Comparison of ENCODE assay signal across 20 cellular contexts in the genomic region with DNA sequence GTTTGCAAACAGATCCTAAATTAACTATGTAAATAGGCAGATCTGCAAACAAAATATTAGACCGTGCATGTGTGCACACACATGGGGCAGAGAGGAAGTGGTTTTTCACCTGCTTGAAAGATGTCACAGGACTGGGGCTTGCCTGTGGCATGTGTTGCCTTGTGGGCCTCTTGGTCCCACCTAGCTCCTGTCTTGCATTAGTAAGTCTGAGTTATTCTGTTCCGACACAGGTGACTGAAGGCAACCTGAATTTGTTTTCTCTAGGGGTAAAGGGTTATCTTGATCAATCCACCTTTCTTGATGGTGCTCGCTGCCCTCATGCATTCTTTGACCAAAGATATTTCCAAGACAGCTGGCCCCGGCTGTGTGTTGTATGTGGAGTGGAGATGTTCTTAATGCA.
"Had no signal": no experiment of that assay in that cellular context is flagged by ENCODE, and none has a peak within 500 bp of the region (broad histone marks: within the 10 kb centered on the region; RNA-seq: fewer than 3 reads in every experiment).

No MANE protein-coding gene starts in this region.

- H3K27ac ChIP-seq: tibial artery had no signal

- H3K4me3 Mint-ChIP-seq: activated CD4-positive, alpha-beta T cell treated with anti-CD3 and anti-CD28 coated beads, Interleukin-2, amount 10 ng/mL, durations not matched to agents 24 days and 14 days; activated CD8-positive, alpha-beta T cell treated with anti-CD3 and anti-CD28 coated beads for 36 hours; activated naive CD8-positive, alpha-beta T cell treated with anti-CD3 and anti-CD28 coated beads, Interleukin-2, amount 10 ng/mL, durations not matched to agents 7 days and 5 days; brain; effector memory CD8-positive, alpha-beta T cell had no signal

- H3K36me3 ChIP-seq: tibial artery had no signal

- H3K9me3 Mint-ChIP-seq: activated CD4-positive, alpha-beta T cell treated with anti-CD3 and anti-CD28 coated beads, Interleukin-2, amount 10 ng/mL, durations not matched to agents 24 days and 14 days; activated CD8-positive, alpha-beta T cell treated with anti-CD3 and anti-CD28 coated beads for 36 hours; activated naive CD8-positive, alpha-beta T cell treated with anti-CD3 and anti-CD28 coated beads, Interleukin-2, amount 10 ng/mL, durations not matched to agents 7 days and 5 days; activated T-helper 2 cell treated with anti-CD3 and anti-CD28 coated beads, Interferon-gamma antibody, Interleukin-2, Interleukin-4, amounts not matched to agents 10 μg/mL and 5 μg/mL and 100 μg/mL, durations not matched to agents 14 hours and 24 hours and 36 hours; brain had no signal

- FAIRE-seq: urothelium cell line had no signal

- ATAC-seq: activated CD8-positive, alpha-beta T cell treated with anti-CD3 and anti-CD28 coated beads for 36 hours; effector memory CD8-positive, alpha-beta T cell; left ventricle myocardium superior; stimulated activated naive CD8-positive, alpha-beta T cell treated with anti-CD3 and anti-CD28 coated beads, Interleukin-15, Interleukin-2, amounts not matched to agents 100 U/mL and 50 U/mL, for 24 hours had no signal

- H3K27ac Mint-ChIP-seq: activated CD4-positive, alpha-beta T cell treated with anti-CD3 and anti-CD28 coated beads, Interleukin-2, amount 10 ng/mL, durations not matched to agents 24 days and 14 days; activated CD8-positive, alpha-beta T cell treated with anti-CD3 and anti-CD28 coated beads for 36 hours; activated naive CD8-positive, alpha-beta T cell treated with anti-CD3 and anti-CD28 coated beads, Interleukin-2, amount 10 ng/mL, durations not matched to agents 7 days and 5 days; activated T-helper 2 cell treated with anti-CD3 and anti-CD28 coated beads, Interferon-gamma antibody, Interleukin-2, Interleukin-4, amounts not matched to agents 10 μg/mL and 5 μg/mL and 100 μg/mL, durations not matched to agents 14 hours and 24 hours and 36 hours; effector memory CD8-positive, alpha-beta T cell; progenitor cell of endocrine pancreas had no signal

- H3K9me3 ChIP-seq: tibial artery had no signal

- H3K4me3 ChIP-seq: tibial artery had no signal

- H3K27me3 Mint-ChIP-seq: activated CD4-positive, alpha-beta T cell treated with anti-CD3 and anti-CD28 coated beads, Interleukin-2, amount 10 ng/mL, durations not matched to agents 24 days and 14 days; activated CD8-positive, alpha-beta T cell treated with anti-CD3 and anti-CD28 coated beads for 36 hours; activated naive CD8-positive, alpha-beta T cell treated with anti-CD3 and anti-CD28 coated beads, Interleukin-2, amount 10 ng/mL, durations not matched to agents 7 days and 5 days; brain; effector memory CD8-positive, alpha-beta T cell had no signal

- H3K36me3 Mint-ChIP-seq: activated naive CD8-positive, alpha-beta T cell treated with anti-CD3 and anti-CD28 coated beads, Interleukin-2, amount 10 ng/mL, durations not matched to agents 7 days and 5 days; brain had no signal

- H3K4me1 ChIP-seq: tibial artery had no signal

- H3K27me3 ChIP-seq: tibial artery had no signal

- DNase-seq: activated CD4-positive, alpha-beta T cell treated with anti-CD3 and anti-CD28 coated beads, Interleukin-2, amount 10 ng/mL, durations not matched to agents 24 days and 14 days; activated CD8-positive, alpha-beta T cell treated with anti-CD3 and anti-CD28 coated beads for 36 hours; activated naive CD4-positive, alpha-beta T cell treated with Interleukin-2 at 50 U/mL for 16 hours; activated naive CD8-positive, alpha-beta T cell treated with anti-CD3 and anti-CD28 coated beads, Interleukin-2, amount 10 ng/mL, durations not matched to agents 7 days and 5 days; activated T-cell treated with anti-CD3 and anti-CD28 coated beads, Interleukin-2, amount 50 U/mL, for 1 hour; amygdala; caudate nucleus; effector memory CD8-positive, alpha-beta T cell; foreskin melanocyte; head of caudate nucleus; left ventricle myocardium superior; stimulated activated CD4-positive, alpha-beta T cell treated with anti-CD3 and anti-CD28 coated beads, Interleukin-2, amount 100 ng/mL, for 24 hours; stimulated activated naive CD8-positive, alpha-beta T cell treated with anti-CD3 and anti-CD28 coated beads, Interleukin-15, Interleukin-2, amounts not matched to agents 100 U/mL and 50 U/mL, for 24 hours; substantia nigra; T-helper 9 cell; tibial artery had no signal

- H3K4me1 Mint-ChIP-seq: activated naive CD8-positive, alpha-beta T cell treated with anti-CD3 and anti-CD28 coated beads, Interleukin-2, amount 10 ng/mL, durations not matched to agents 7 days and 5 days had no signal
